ENCODE assay signal across 17 cellular contexts in the genomic region with DNA sequence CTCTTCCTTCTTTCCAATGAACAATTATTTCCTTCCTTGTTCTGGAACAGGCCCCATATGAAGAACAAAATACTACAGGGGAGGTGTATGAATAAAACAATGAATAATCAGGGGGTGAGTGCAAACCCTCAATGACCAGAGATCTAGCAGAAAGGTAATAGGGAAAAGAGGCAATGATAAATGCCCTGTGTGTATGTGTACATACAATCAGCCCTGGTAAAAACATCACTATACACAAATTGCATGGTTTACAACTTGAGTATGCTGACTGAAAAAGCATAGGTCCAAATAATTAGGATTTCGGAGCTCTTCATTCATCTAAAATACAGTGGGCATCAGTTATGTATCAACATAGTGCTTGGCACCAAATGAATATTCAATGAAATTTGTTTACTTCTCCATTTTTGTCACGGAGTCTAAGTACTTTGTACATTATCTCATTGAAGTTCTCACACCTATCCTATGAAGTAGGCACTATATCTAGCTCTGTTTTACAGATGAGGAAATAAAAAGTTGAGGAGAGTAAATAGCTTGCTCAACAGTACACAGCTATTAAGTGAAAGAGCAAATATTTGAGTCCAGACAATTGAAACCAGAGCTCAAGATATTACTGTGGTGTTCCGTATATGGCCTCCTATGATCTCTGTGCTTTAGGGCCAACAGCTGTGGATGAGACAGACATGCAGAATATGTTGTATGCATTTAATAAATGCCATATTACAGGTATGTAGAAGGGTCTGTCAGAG.
"Had no signal": no experiment of that assay in that cellular context is flagged by ENCODE, and none has a peak within 500 bp of the region (broad histone marks: within the 10 kb centered on the region; RNA-seq: fewer than 3 reads in every experiment).

No MANE protein-coding gene starts in this region.

- H3K4me3 ChIP-seq: colonic mucosa, heart left ventricle, stomach, uterus had no signal

- H3K36me3 ChIP-seq: colonic mucosa, heart left ventricle, neutrophil, stomach, uterus had no signal

- DNase-seq: colonic mucosa; dermis blood vessel endothelial cell; endodermal cell; foreskin melanocyte; heart left ventricle; hypothalamus; kidney glomerular epithelial cell; mesendoderm; naive thymus-derived CD4-positive, alpha-beta T cell; posterior cingulate gyrus; stimulated activated CD4-positive, alpha-beta T cell treated with anti-CD3 and anti-CD28 coated beads, Interleukin-2, amount 100 ng/mL, for 24 hours; stimulated activated naive CD4-positive, alpha-beta T cell; stomach; uterus had no signal

- H3K9me3 ChIP-seq: colonic mucosa, neutrophil, uterus had no signal

- H3K4me1 ChIP-seq: colonic mucosa, heart left ventricle, uterus had no signal

- ATAC-seq: heart left ventricle; left lobe of liver; naive thymus-derived CD4-positive, alpha-beta T cell; sciatic nerve had no signal

- H3K27ac ChIP-seq: colonic mucosa, heart left ventricle, neutrophil, uterus had no signal

- H3K27me3 ChIP-seq: colonic mucosa, heart left ventricle, neutrophil, stomach, uterus had no signal
